In the genomic region with DNA sequence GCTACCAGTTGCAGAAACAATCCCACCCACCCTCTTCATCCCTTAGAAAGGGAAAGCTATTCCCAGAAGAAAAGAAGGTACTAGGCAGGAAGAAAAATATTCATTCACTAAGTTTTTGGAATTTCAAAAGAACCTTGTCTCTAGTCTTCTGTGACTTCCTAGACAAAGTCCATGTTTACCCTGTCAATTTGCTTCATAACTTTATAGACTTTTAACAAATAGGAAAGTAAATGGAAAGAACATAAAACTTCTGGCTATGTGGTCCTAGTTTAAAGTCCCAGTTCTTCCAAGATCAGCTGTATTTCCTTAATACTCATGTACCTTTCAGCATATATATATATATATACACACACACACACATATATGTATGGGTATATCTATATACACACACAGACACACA, we compare ENCODE assay signal across 23 cellular contexts.
"Had no signal": no experiment of that assay in that cellular context is flagged by ENCODE, and none has a peak within 500 bp of the region (broad histone marks: within the 10 kb centered on the region; RNA-seq: fewer than 3 reads in every experiment).

No MANE protein-coding gene starts in this region.

- DNase-seq: heart right ventricle; hippocampal formation; left cardiac atrium; left lung; lower lobe of right lung; mesenchymal stem cell; naive thymus-derived CD4-positive, alpha-beta T cell; ovary; right lobe of liver; stimulated activated CD4-positive, alpha-beta T cell treated with anti-CD3 and anti-CD28 coated beads, Interleukin-12 subunit alpha, Interleukin-12 subunit beta, amount 100 ng/mL, for 4 hours; stimulated activated CD4-positive, alpha-beta T cell treated with anti-CD3 and anti-CD28 coated beads, Interleukin-15, amount 100 ng/mL, for 24 hours; stimulated activated CD4-positive, alpha-beta T cell treated with anti-CD3 and anti-CD28 coated beads, Interleukin-2, amount 100 ng/mL, for 24 hours; stimulated activated CD4-positive, alpha-beta T cell treated with anti-CD3 and anti-CD28 coated beads, Interleukin-4, amount 100 ng/mL, for 1 hour; stimulated activated naive B cell treated with anti-CD40 and anti-IgM and Interleukin-4, amounts not matched to agents 10 μg/mL and 1 μg/mL and 100 μg/mL, for 72 hours; stimulated activated naive CD8-positive, alpha-beta T cell treated with anti-CD3 and anti-CD28 coated beads, Interleukin-15, Interleukin-2, amounts not matched to agents 100 U/mL and 50 U/mL, for 24 hours; stomach; testis; thyroid gland; uterus had no signal

- H3K27ac Mint-ChIP-seq: naive thymus-derived CD4-positive, alpha-beta T cell; natural killer cell treated with Interleukin-12 subunit alpha and Interleukin-12 subunit beta and Interleukin-15 and Interleukin-18, amount 100 ng/mL, for 72 hours; progenitor cell of endocrine pancreas; stimulated activated naive B cell treated with anti-CD40 and anti-IgM and Interleukin-4, amounts not matched to agents 10 μg/mL and 1 μg/mL and 100 μg/mL, for 72 hours had no signal

- H3K27ac ChIP-seq: heart right ventricle, left lung, lower lobe of right lung, ovary, right atrium auricular region, right lobe of liver, stomach, testis, thyroid gland, uterus had no signal

- H3K4me1 Mint-ChIP-seq: naive thymus-derived CD4-positive, alpha-beta T cell; stimulated activated naive B cell treated with anti-CD40 and anti-IgM and Interleukin-4, amounts not matched to agents 10 μg/mL and 1 μg/mL and 100 μg/mL, for 72 hours had no signal

- H3K27me3 ChIP-seq: heart right ventricle, left lung, ovary, right atrium auricular region, right lobe of liver, stomach, testis, thyroid gland, uterus had no signal

- ATAC-seq: heart right ventricle; left cardiac atrium; left lung; lower lobe of right lung; naive thymus-derived CD4-positive, alpha-beta T cell; natural killer cell treated with Interleukin-12 subunit alpha and Interleukin-12 subunit beta and Interleukin-15 and Interleukin-18, amount 100 ng/mL, for 72 hours; right lobe of liver; stimulated activated naive B cell treated with anti-CD40 and anti-IgM and Interleukin-4, amounts not matched to agents 10 μg/mL and 1 μg/mL and 100 μg/mL, for 72 hours; stimulated activated naive CD8-positive, alpha-beta T cell treated with anti-CD3 and anti-CD28 coated beads, Interleukin-15, Interleukin-2, amounts not matched to agents 100 U/mL and 50 U/mL, for 24 hours had no signal

- H3K27me3 Mint-ChIP-seq: natural killer cell treated with Interleukin-12 subunit alpha and Interleukin-12 subunit beta and Interleukin-15 and Interleukin-18, amount 100 ng/mL, for 72 hours; progenitor cell of endocrine pancreas; stimulated activated naive B cell treated with anti-CD40 and anti-IgM and Interleukin-4, amounts not matched to agents 10 μg/mL and 1 μg/mL and 100 μg/mL, for 72 hours had no signal

- FAIRE-seq: keratinocyte had no signal

- H3K4me3 Mint-ChIP-seq: naive thymus-derived CD4-positive, alpha-beta T cell; natural killer cell treated with Interleukin-12 subunit alpha and Interleukin-12 subunit beta and Interleukin-15 and Interleukin-18, amount 100 ng/mL, for 72 hours; stimulated activated naive B cell treated with anti-CD40 and anti-IgM and Interleukin-4, amounts not matched to agents 10 μg/mL and 1 μg/mL and 100 μg/mL, for 72 hours had no signal

- H3K9me3 Mint-ChIP-seq: natural killer cell treated with Interleukin-12 subunit alpha and Interleukin-12 subunit beta and Interleukin-15 and Interleukin-18, amount 100 ng/mL, for 72 hours had no signal

- H3K9me3 ChIP-seq: heart right ventricle, left lung, lower lobe of right lung, ovary, right atrium auricular region, right lobe of liver, stomach, testis, thyroid gland, uterus had no signal

- H3K4me3 ChIP-seq: heart right ventricle, left lung, lower lobe of right lung, ovary, right atrium auricular region, right lobe of liver, stomach, testis, thyroid gland, uterus had no signal

- H3K4me1 ChIP-seq: heart right ventricle, left lung, lower lobe of right lung, right atrium auricular region, right lobe of liver, stomach, testis, thyroid gland, uterus had no signal

- H3K36me3 ChIP-seq: heart right ventricle, left lung, lower lobe of right lung, ovary, right atrium auricular region, right lobe of liver, stomach, thyroid gland, uterus had no signal

- H3K36me3 Mint-ChIP-seq: naive thymus-derived CD4-positive, alpha-beta T cell; natural killer cell treated with Interleukin-12 subunit alpha and Interleukin-12 subunit beta and Interleukin-15 and Interleukin-18, amount 100 ng/mL, for 72 hours; stimulated activated naive B cell treated with anti-CD40 and anti-IgM and Interleukin-4, amounts not matched to agents 10 μg/mL and 1 μg/mL and 100 μg/mL, for 72 hours had no signal
